Comparison of ENCODE assay signal across 8 cellular contexts in the genomic region with DNA sequence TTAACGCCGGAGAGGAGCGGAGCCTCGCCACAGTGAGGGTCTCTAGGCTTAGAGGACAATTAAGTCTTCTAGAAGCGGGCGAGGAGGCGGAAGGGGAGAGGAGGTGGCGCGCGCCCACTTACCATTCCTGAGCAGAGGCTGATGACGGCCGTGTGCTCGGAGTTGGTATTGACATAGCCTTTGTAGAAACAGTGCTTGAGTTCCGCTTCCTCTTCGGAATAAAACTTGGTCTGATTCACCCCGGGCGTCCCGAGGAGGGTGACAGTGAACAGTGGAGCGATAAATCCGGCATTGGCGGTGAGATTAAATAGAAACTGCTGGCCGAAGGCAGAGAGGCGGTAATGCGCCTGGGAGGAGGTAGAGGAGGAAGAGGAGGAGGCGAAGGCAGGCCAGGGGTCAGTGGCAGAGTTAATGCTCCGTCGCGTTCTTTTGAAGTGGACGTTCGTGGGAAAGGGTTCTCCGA. TPM values are rescaled to one million over a fixed set of nuclear protein-coding genes. Genes with fewer than 3 reads are reported as not detected.
DNase-seq lines count a peak whose midpoint lies in the region; ATAC-seq, FAIRE-seq and TF ChIP-seq lines count a peak whose summit lies in the region.

No MANE protein-coding gene starts in this region.

- no peak overlapping the region for H3K27ac Mint-ChIP-seq in activated naive CD8-positive, alpha-beta T cell treated with anti-CD3 and anti-CD28 coated beads for 36 hours
- no peak overlapping the region for H3K27ac Mint-ChIP-seq in activated naive CD8-positive, alpha-beta T cell treated with anti-CD3 and anti-CD28 coated beads, Interleukin-2, amount 50 U/mL, for 24 hours

- CTCF ChIA-PET in K562 (lab: Yijun Ruan, JAX; ENCODE audit: low intra/inter-chr PET ratio): no interaction called here
- CTCF ChIA-PET in RWPE1 (lab: Yijun Ruan, JAX): no interaction called here

- no peak for FAIRE-seq in K562 (lab: Jason Lieb, UNC)

- no peaks in the 10 kb centered on the region for H3K36me3 Mint-ChIP-seq in activated naive CD8-positive, alpha-beta T cell treated with anti-CD3 and anti-CD28 coated beads for 36 hours
- H3K36me3 Mint-ChIP-seq in activated naive CD8-positive, alpha-beta T cell treated with anti-CD3 and anti-CD28 coated beads, Interleukin-2, amount 50 U/mL, for 24 hours (ENCODE audit: low read depth): no peaks in the 10 kb centered on the region

- no peaks in the 10 kb centered on the region for H3K9me3 ChIP-seq in K562 (replicated peaks; ENCODE audit: control insufficient read depth, insufficient read depth, low read depth, low read length)

- intact Hi-C loops in K562 (cut with micrococcal nuclease): no loop called here

- H3K36me3 ChIP-seq in K562 (ENCODE audit: control insufficient read depth, insufficient read depth, low read length) (no peaks in the 10 kb centered on the region), kidney epithelial cell (ENCODE audit: control insufficient read depth, insufficient read depth, low read length) (no peaks in the 10 kb centered on the region)

- H3K9me1 ChIP-seq in K562 (ENCODE audit: control insufficient read depth, insufficient read depth, low read length): no peaks in the 10 kb centered on the region

- no peak for ATAC-seq in activated naive CD8-positive, alpha-beta T cell treated with anti-CD3 and anti-CD28 coated beads, Interleukin-2, amount 50 U/mL, for 24 hours
- ATAC-seq in K562: no peak; the same call in 2 of the 3 replicates
- ATAC-seq in HG02970 (IDR thresholded peaks at IDR 0.05; ENCODE audit: low FRiP score, unreplicated experiment): no peak

- no peak for DNase-seq in activated naive CD8-positive, alpha-beta T cell treated with anti-CD3 and anti-CD28 coated beads for 36 hours
- no peak for DNase-seq in activated naive CD8-positive, alpha-beta T cell treated with anti-CD3 and anti-CD28 coated beads, Interleukin-2, amount 50 U/mL, for 24 hours
- DNase-seq in K562 (ENCODE audit: extremely low read depth in 1 of 4, low spot score in 3 of 4): peak in 1 of 4 experiments; percentile 4
- DNase-seq in kidney epithelial cell (ENCODE audit: low read depth): no peak
- no peak for DNase-seq in RWPE1 (ENCODE audit: low spot score)
- DNase-seq in OCI-M1 (lab: John Stamatoyannopoulos, UW): no peak

- H3K27me3 Mint-ChIP-seq in activated naive CD8-positive, alpha-beta T cell treated with anti-CD3 and anti-CD28 coated beads for 36 hours: peaks cover 61% of the 10 kb centered on the region
- peaks cover 52% of the 10 kb centered on the region for H3K27me3 Mint-ChIP-seq in activated naive CD8-positive, alpha-beta T cell treated with anti-CD3 and anti-CD28 coated beads, Interleukin-2, amount 50 U/mL, for 24 hours

- TF ChIP-seq RAD21 in K562 (CRISPR knock-in tag; conservative IDR thresholded peaks at IDR 0.05 in 1 of 2, IDR thresholded peaks at IDR 0.05 in 1 of 2): no peak

- H3K4me1 Mint-ChIP-seq in activated naive CD8-positive, alpha-beta T cell treated with anti-CD3 and anti-CD28 coated beads for 36 hours: peaks cover 9% of the 10 kb centered on the region
- peaks cover 6% of the 10 kb centered on the region for H3K4me1 Mint-ChIP-seq in activated naive CD8-positive, alpha-beta T cell treated with anti-CD3 and anti-CD28 coated beads, Interleukin-2, amount 50 U/mL, for 24 hours

- H3K4me1 ChIP-seq in K562 (replicated peaks in 1 of 2; ENCODE audit: control insufficient read depth in 2 of 2, insufficient read depth in 2 of 2, low read length in 2 of 2): peaks cover 0 to 14% of the 10 kb centered on the region in 2 experiments; a peak in 2 of 5 replicates

- H3K4me3 ChIP-seq in K562: peak overlapping the region; percentile 15; the same call in 1 of the 2 replicates
- peak overlapping the region; percentile 81 for H3K4me3 ChIP-seq in kidney epithelial cell (ENCODE audit: low read depth, low read length)

- TF ChIP-seq CTCF in K562 (IDR thresholded peaks at IDR 0.05 in 2 of 3, conservative IDR thresholded peaks at IDR 0.05 in 1 of 3; ENCODE audit: insufficient read depth in 2 of 3, low read depth in 1 of 3, low read length in 3 of 3) (no peak), kidney epithelial cell (IDR thresholded peaks at IDR 0.05; ENCODE audit: insufficient read depth, low read length, poor library complexity, severe bottlenecking) (no peak), RWPE1 (conservative IDR thresholded peaks at IDR 0.05; ENCODE audit: low read depth) (no peak)

- no peaks in the 10 kb centered on the region for H4K20me1 ChIP-seq in K562 (replicated peaks; ENCODE audit: control insufficient read depth, insufficient read depth, low read length)

- no TSS peak for BruUV-seq in K562 (replicated peaks; lab: Mats Ljungman, UMichigan)

- H3K27ac ChIP-seq in K562 (ENCODE audit: extremely low read depth, low read depth, low read length) (no peak overlapping the region), temporal lobe (ENCODE audit: low read depth, low read length) (peak overlapping the region; percentile 90), RWPE1 (no peak overlapping the region)

- H3K4me3 Mint-ChIP-seq in activated naive CD8-positive, alpha-beta T cell treated with anti-CD3 and anti-CD28 coated beads for 36 hours: peak overlapping the region; percentile 16
- no peak overlapping the region for H3K4me3 Mint-ChIP-seq in activated naive CD8-positive, alpha-beta T cell treated with anti-CD3 and anti-CD28 coated beads, Interleukin-2, amount 50 U/mL, for 24 hours

- no peak overlapping the region for H3K9ac ChIP-seq in K562 (ENCODE audit: insufficient read depth in 1 of 2, low read depth in 2 of 2, low read length in 2 of 2)

- H3K27me3 ChIP-seq in K562 (ENCODE audit: control insufficient read depth in 2 of 2, insufficient read depth in 2 of 2, low read length in 2 of 2): peaks cover 0 to 7% of the 10 kb centered on the region in 2 experiments; a peak in 3 of 5 replicates
- no peaks in the 10 kb centered on the region for H3K27me3 ChIP-seq in kidney epithelial cell (ENCODE audit: control insufficient read depth, insufficient read depth, low read length)

- TF ChIP-seq EP300 in K562 (IDR thresholded peaks at IDR 0.05; ENCODE audit: low read length): no peak

- H3K4me2 ChIP-seq in K562 (ENCODE audit: insufficient read depth, low read length): peak overlapping the region; percentile 41; the same call in 1 of the 2 replicates

- H3K79me2 ChIP-seq in K562 (ENCODE audit: control insufficient read depth, insufficient read depth, low read length): no peaks in the 10 kb centered on the region

- POLR2A ChIA-PET in K562 (lab: Yijun Ruan, JAX): no interaction called here
- POLR2A ChIA-PET in RWPE1 (lab: Yijun Ruan, JAX; ENCODE audit: low non-redundant PET): no interaction called here

- no peaks in the 10 kb centered on the region for H3K9me3 Mint-ChIP-seq in activated naive CD8-positive, alpha-beta T cell treated with anti-CD3 and anti-CD28 coated beads for 36 hours
- no peaks in the 10 kb centered on the region for H3K9me3 Mint-ChIP-seq in activated naive CD8-positive, alpha-beta T cell treated with anti-CD3 and anti-CD28 coated beads, Interleukin-2, amount 50 U/mL, for 24 hours

- WGBS in K562 (ENCODE audit: insufficient coverage, low coverage, missing lambda C conversion rate): under 1% methylated on average over 21 of the region's 31 CpGs

- no peak for TF ChIP-seq POLR2A in K562 (conservative IDR thresholded peaks at IDR 0.05)

- in situ Hi-C loops in K562 (cut with MboI): no loop called here

- 0 out of 2 replicates have a peak overlapping the region, but pooled peaks have one; percentile 63 for H2AFZ ChIP-seq in K562 (ENCODE audit: low read depth, low read length)

TF ChIP-seq in K562, 482 proteins besides CTCF, POLR2A, EP300 and RAD21 (continues in another document):
- TF ChIP-seq ARHGAP35 (IDR thresholded peaks at IDR 0.05; ENCODE audit: partially characterized antibody) (no peak), KDM5B (IDR thresholded peaks at IDR 0.05; ENCODE audit: insufficient replicate concordance, low read depth, low read length) (peak; percentile 24)
- TF ChIP-seq, protein P1, sequence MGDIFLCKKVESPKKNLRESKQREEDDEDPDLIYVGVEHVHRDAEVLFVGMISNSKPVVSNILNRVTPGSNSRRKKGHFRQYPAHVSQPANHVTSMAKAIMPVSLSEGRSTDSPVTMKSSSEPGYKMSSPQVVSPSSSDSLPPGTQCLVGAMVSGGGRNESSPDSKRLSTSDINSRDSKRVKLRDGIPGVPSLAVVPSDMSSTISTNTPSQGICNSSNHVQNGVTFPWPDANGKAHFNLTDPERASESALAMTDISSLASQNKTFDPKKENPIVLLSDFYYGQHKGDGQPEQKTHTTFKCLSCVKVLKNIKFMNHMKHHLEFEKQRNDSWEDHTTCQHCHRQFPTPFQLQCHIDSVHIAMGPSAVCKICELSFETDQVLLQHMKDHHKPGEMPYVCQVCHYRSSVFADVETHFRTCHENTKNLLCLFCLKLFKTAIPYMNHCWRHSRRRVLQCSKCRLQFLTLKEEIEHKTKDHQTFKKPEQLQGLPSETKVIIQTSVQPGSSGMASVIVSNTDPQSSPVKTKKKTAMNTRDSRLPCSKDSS (IDR thresholded peaks at IDR 0.05; ENCODE audit: low read depth, partially characterized antibody): no peak

RNA-seq across cellular contexts. Expression of a gene that starts 1.3 kb away (rescaled TPM):
- total RNA-seq in activated naive CD8-positive, alpha-beta T cell treated with anti-CD3 and anti-CD28 coated beads for 36 hours: not detected
- total RNA-seq in K562 (2011; cell fraction: chromatin; rRNA removed; ENCODE audit: low replicate concordance): 1.0 and 1.9 TPM in 2 replicates
- total RNA-seq in K562 (2011; cell fraction: nucleolus; rRNA removed): 0.33 and 1.1 TPM in 2 replicates
- total RNA-seq in K562 (2011; cell fraction: nucleoplasm; rRNA removed): 0.07 and 0.99 TPM in 2 replicates
- 0.05 TPM in 1 of 2 replicates, not detected in the other for total RNA-seq in K562 (2014; rRNA removed)
- total RNA-seq in K562 (2014; rRNA removed; fragmentation: Illumina TruSeq; extraction: Trizol): 0.06 and 0.15 TPM in 2 replicates
- 0.15 and 0.22 TPM in 2 replicates for total RNA-seq in K562 (2015; rRNA removed; fragmentation: Illumina TruSeq; extraction: Trizol)
- total RNA-seq in K562 (2021): 0.13 and 0.18 TPM in 2 replicates
- polyA plus RNA-seq in K562 (2011; rRNA removed): 0.32 and 2.9 TPM in 2 replicates
- 0.15 and 2.0 TPM in 2 replicates for polyA plus RNA-seq in K562 (2011; cell fraction: cytosol; rRNA removed)
- polyA plus RNA-seq in K562 (2011; cell fraction: nucleus; rRNA removed): 1.3 and 6.4 TPM in 2 replicates
- 0.05 and 0.06 TPM in 2 replicates for polyA plus RNA-seq in K562 (2012)
- 0.07 and 0.18 TPM in 2 replicates for polyA plus RNA-seq in K562 (2014; fragmentation: Illumina TruSeq; extraction: Trizol)
- not detected for polyA plus RNA-seq in K562 (2014; fragmentation: Nextera tagmentation; extraction: Ambion mirVana)
- 0.08 and 0.12 TPM in 2 replicates for polyA plus RNA-seq in K562 (2014; rRNA removed)
- 2.2 and 12.6 TPM in 2 replicates for polyA minus RNA-seq in K562 (2011; rRNA and poly(A)+ RNA removed)
- polyA minus RNA-seq in K562 (2011; cell fraction: cytosol; rRNA and poly(A)+ RNA removed): 0.48 and 4.4 TPM in 2 replicates
- polyA minus RNA-seq in K562 (2011; cell fraction: nucleus; rRNA and poly(A)+ RNA removed): 2.8 and 23.5 TPM in 2 replicates
- total RNA-seq in kidney epithelial cell: 211 and 217 TPM in 2 replicates
- total RNA-seq in temporal lobe: 20.7 TPM
